In genomic region chr7:37382546-37383088, GRCh38 we compare ENCODE assay signal across 33 cellular contexts.
"Had no signal": no experiment of that assay in that cellular context is flagged by ENCODE, and none has a peak within 500 bp of the region (broad histone marks: within the 10 kb centered on the region; RNA-seq: fewer than 3 reads in every experiment).

No MANE protein-coding gene starts in this region.

- H3K36me3 ChIP-seq: MG63, WERI-Rb-1 had no signal

- H3K27ac Mint-ChIP-seq: activated CD4-positive, alpha-beta T cell treated with anti-CD3 and anti-CD28 coated beads for 36 hours; activated CD4-positive, alpha-beta T cell treated with anti-CD3 and anti-CD28 coated beads, Interleukin-2, amount 10 ng/mL, durations not matched to agents 7 days and 5 days; activated CD8-positive, alpha-beta T cell treated with anti-CD3 and anti-CD28 coated beads, Interleukin-2, amount 10 ng/mL, durations not matched to agents 7 days and 5 days; activated naive CD4-positive, alpha-beta T cell treated with anti-CD3 and anti-CD28 coated beads for 36 hours; activated naive CD8-positive, alpha-beta T cell; activated naive CD8-positive, alpha-beta T cell treated with anti-CD3 and anti-CD28 coated beads, Interleukin-2, amount 50 U/mL, for 24 hours; activated T-cell treated with anti-CD3 and anti-CD28 coated beads, Interleukin-2, amount 50 U/mL, for 24 hours; activated T-helper 2 cell treated with anti-CD3 and anti-CD28 coated beads, Interferon-gamma antibody, Interleukin-2, Interleukin-4, amounts not matched to agents 10 μg/mL and 5 μg/mL and 100 μg/mL, durations not matched to agents 14 hours and 24 hours and 36 hours; brain had no signal

- H3K27ac ChIP-seq: PC-9, RWPE1, WERI-Rb-1 had no signal

- H3K4me1 Mint-ChIP-seq: brain had no signal

- H3K4me3 Mint-ChIP-seq: activated CD4-positive, alpha-beta T cell treated with anti-CD3 and anti-CD28 coated beads for 36 hours; activated CD4-positive, alpha-beta T cell treated with anti-CD3 and anti-CD28 coated beads, Interleukin-2, amount 10 ng/mL, durations not matched to agents 7 days and 5 days; activated CD8-positive, alpha-beta T cell treated with anti-CD3 and anti-CD28 coated beads, Interleukin-2, amount 10 ng/mL, durations not matched to agents 7 days and 5 days; activated naive CD4-positive, alpha-beta T cell treated with anti-CD3 and anti-CD28 coated beads for 36 hours; activated naive CD8-positive, alpha-beta T cell; activated naive CD8-positive, alpha-beta T cell treated with anti-CD3 and anti-CD28 coated beads, Interleukin-2, amount 50 U/mL, for 24 hours; activated T-cell treated with anti-CD3 and anti-CD28 coated beads, Interleukin-2, amount 50 U/mL, for 24 hours; brain had no signal

- DNase-seq: activated CD4-positive, alpha-beta T cell treated with anti-CD3 and anti-CD28 coated beads for 36 hours; activated CD4-positive, alpha-beta T cell treated with anti-CD3 and anti-CD28 coated beads, Interleukin-2, amount 10 ng/mL, durations not matched to agents 7 days and 5 days; activated CD4-positive, alpha-beta T cell treated with anti-CD3 and anti-CD28 coated beads, Interleukin-2, amount 50 U/mL, for 48 hours; activated CD8-positive, alpha-beta T cell treated with anti-CD3 and anti-CD28 coated beads, Interleukin-2, amount 10 ng/mL, durations not matched to agents 7 days and 5 days; activated gamma-delta T cell; activated naive CD4-positive, alpha-beta T cell treated with anti-CD3 and anti-CD28 coated beads for 36 hours; activated naive CD8-positive, alpha-beta T cell treated with anti-CD3 and anti-CD28 coated beads, Interleukin-2, amount 50 U/mL, for 24 hours; activated T-cell treated with anti-CD3 and anti-CD28 coated beads, Interleukin-2, amount 50 U/mL, for 24 hours; anterior cingulate cortex; caudate nucleus; cerebellar nuclear complex; Karpas-422; MG63; NCI-H1048; NCI-H1105 treated with DMSO at 0.1 percent for 48 hours; NCI-H1436; NCI-H1694; NCI-H1930; NCI-H2081 treated with DMSO at 0.1 percent for 48 hours; NCI-H510A; NCI-H526; NCI-H748 treated with DMSO at 0.1 percent for 48 hours; PC-9; SIG-M5; SW 1271; T-helper 1 cell; T-helper 9 cell; WERI-Rb-1 had no signal

- H3K4me3 ChIP-seq: MG63, PC-9 had no signal

- H3K27me3 Mint-ChIP-seq: activated CD4-positive, alpha-beta T cell treated with anti-CD3 and anti-CD28 coated beads for 36 hours; activated CD4-positive, alpha-beta T cell treated with anti-CD3 and anti-CD28 coated beads, Interleukin-2, amount 10 ng/mL, durations not matched to agents 7 days and 5 days; activated naive CD8-positive, alpha-beta T cell; activated naive CD8-positive, alpha-beta T cell treated with anti-CD3 and anti-CD28 coated beads, Interleukin-2, amount 50 U/mL, for 24 hours; activated T-cell treated with anti-CD3 and anti-CD28 coated beads, Interleukin-2, amount 50 U/mL, for 24 hours; brain had no signal

- H3K27me3 ChIP-seq: MG63 had no signal

- ATAC-seq: activated CD4-positive, alpha-beta T cell treated with anti-CD3 and anti-CD28 coated beads for 36 hours; activated CD8-positive, alpha-beta T cell treated with anti-CD3 and anti-CD28 coated beads, Interleukin-2, amount 10 ng/mL, durations not matched to agents 7 days and 5 days; activated naive CD8-positive, alpha-beta T cell treated with anti-CD3 and anti-CD28 coated beads, Interleukin-2, amount 50 U/mL, for 24 hours; Right ventricle myocardium inferior had no signal

- H3K4me2 ChIP-seq: PC-9 had no signal
